Comparison of ENCODE assay signal across 15 cellular contexts in genomic region chr17:73205326-73205980, GRCh38.
DNase-seq lines count a peak whose midpoint lies in the region; ATAC-seq lines count a peak whose summit lies in the region.
"Had no signal": no experiment of that assay in that cellular context is flagged by ENCODE, and none has a peak within 500 bp of the region (broad histone marks: within the 10 kb centered on the region; RNA-seq: fewer than 3 reads in every experiment).

No MANE protein-coding gene starts in this region.

- peak; percentile 99 for DNase-seq in DMS53 (lab: John Stamatoyannopoulos, UW)
- peak; percentile 57 to 91 (median 83) for DNase-seq in NCI-H1417 (lab: John Stamatoyannopoulos, UW)
- peak; percentile 96 for DNase-seq in NCI-H69 (lab: John Stamatoyannopoulos, UW)
- DNase-seq in left kidney (ENCODE audit: low read depth, low spot score) = peak; percentile 46
- DNase-seq in medulla oblongata (ENCODE audit: extremely low spot score) = no peak
- DNase-seq: activated naive CD4-positive, alpha-beta T cell treated with anti-CD3 and anti-CD28 coated beads for 36 hours; C1 segment of cervical spinal cord; effector CD4-positive, alpha-beta T cell; left colon; NCI-H1694 treated with DMSO at 0.1 percent for 48 hours; PC-9 had no signal

- no peak for ATAC-seq in HG02642 (IDR thresholded peaks at IDR 0.05; ENCODE audit: poor library complexity, unreplicated experiment)
- no peak for ATAC-seq in GM19397 (IDR thresholded peaks at IDR 0.05; ENCODE audit: unreplicated experiment)
- no peak for ATAC-seq in GM21381 (IDR thresholded peaks at IDR 0.05; ENCODE audit: unreplicated experiment)
- ATAC-seq: left colon, SK-N-SH treated with all-trans-retinoic acid at 6 μM for 48 hours had no signal
